ENCODE assay signal across 7 cellular contexts in genomic region chr17:64599187-64599676, GRCh38.
DNase-seq lines count a peak whose midpoint lies in the region; ATAC-seq lines count a peak whose summit lies in the region.

No MANE protein-coding gene starts in this region.

- H3K36me3 ChIP-seq in aorta (ENCODE audit: control insufficient read depth in 1 of 2, insufficient read depth in 2 of 2, low read length in 1 of 2) = no peaks in the 10 kb centered on the region

- H3K27ac Mint-ChIP-seq in activated CD8-positive, alpha-beta memory T cell treated with anti-CD3 and anti-CD28 coated beads, Interleukin-2, amount 10 ng/mL, durations not matched to agents 7 days and 5 days = peak overlapping the region; percentile 84
- peak overlapping the region; percentile 7 to 87 (median 82) for H3K27ac Mint-ChIP-seq in naive B cell

- H3K4me3 Mint-ChIP-seq in activated CD8-positive, alpha-beta memory T cell treated with anti-CD3 and anti-CD28 coated beads, Interleukin-2, amount 10 ng/mL, durations not matched to agents 7 days and 5 days = peak overlapping the region; percentile 62
- peak overlapping the region in 6 of 8 donors; percentile 3 to 74 (median 57) for H3K4me3 Mint-ChIP-seq in naive B cell

- H3K4me1 Mint-ChIP-seq in activated CD8-positive, alpha-beta memory T cell treated with anti-CD3 and anti-CD28 coated beads, Interleukin-2, amount 10 ng/mL, durations not matched to agents 7 days and 5 days = peaks cover 33% of the 10 kb centered on the region
- peaks cover 15 to 25% (median 22%) of the 10 kb centered on the region in 3 donors for H3K4me1 Mint-ChIP-seq in naive B cell

- H3K27ac ChIP-seq in aorta (ENCODE audit: low read depth in 1 of 2, low read length in 2 of 2) = no peak overlapping the region

- peak; percentile 38 for DNase-seq in HT-29 (ENCODE audit: low spot score)
- peak; percentile 89 for DNase-seq in activated CD8-positive, alpha-beta memory T cell treated with anti-CD3 and anti-CD28 coated beads, Interleukin-2, amount 10 ng/mL, durations not matched to agents 7 days and 5 days
- peak; percentile 26 for DNase-seq in naive B cell
- DNase-seq in aorta = no peak
- DNase-seq in NCI-H524 treated with DMSO at 0.1 percent for 48 hours (lab: John Stamatoyannopoulos, UW) = no peak

- 79 to 82% methylated on average over 10 of the region's 10 CpGs for WGBS in aorta, 2 donors

- no peaks in the 10 kb centered on the region for H3K27me3 Mint-ChIP-seq in activated CD8-positive, alpha-beta memory T cell treated with anti-CD3 and anti-CD28 coated beads, Interleukin-2, amount 10 ng/mL, durations not matched to agents 7 days and 5 days
- no peaks in the 10 kb centered on the region for H3K27me3 Mint-ChIP-seq in naive B cell

- CTCF ChIA-PET in activated CD8-positive, alpha-beta memory T cell treated with anti-CD3 and anti-CD28 coated beads, Interleukin-2, amount 10 ng/mL, durations not matched to agents 7 days and 5 days (lab: Charles Lee) = interaction anchor here (0.8 to 2.8 kb wide), 13 partner anchors 38 to 308 kb away, joined by 3 to 21 read pairs (median 3); partner anchors contain the start of gene POLG2

- H3K36me3 Mint-ChIP-seq in activated CD8-positive, alpha-beta memory T cell treated with anti-CD3 and anti-CD28 coated beads, Interleukin-2, amount 10 ng/mL, durations not matched to agents 7 days and 5 days = peaks cover 8% of the 10 kb centered on the region
- peaks cover 7 to 10% of the 10 kb centered on the region in 2 donors for H3K36me3 Mint-ChIP-seq in naive B cell

- no peaks in the 10 kb centered on the region for H3K4me1 ChIP-seq in aorta (ENCODE audit: control insufficient read depth in 1 of 2, insufficient read depth in 2 of 2, low read length in 2 of 2)

- peak; percentile 76 for ATAC-seq in GM21390 (IDR thresholded peaks at IDR 0.05; ENCODE audit: unreplicated experiment)
- peak; percentile 99 for ATAC-seq in activated CD8-positive, alpha-beta memory T cell treated with anti-CD3 and anti-CD28 coated beads, Interleukin-2, amount 10 ng/mL, durations not matched to agents 7 days and 5 days
- peak; percentile 100 for ATAC-seq in naive B cell (ENCODE audit: low read depth in 2 of 2)
- no peak for ATAC-seq in aorta (ENCODE audit: low FRiP score)
- no peak for ATAC-seq in HG03457 (IDR thresholded peaks at IDR 0.05; ENCODE audit: unreplicated experiment)

- no peaks in the 10 kb centered on the region for H3K9me3 ChIP-seq in aorta (ENCODE audit: control insufficient read depth, low read length)

- H3K9me3 Mint-ChIP-seq in activated CD8-positive, alpha-beta memory T cell treated with anti-CD3 and anti-CD28 coated beads, Interleukin-2, amount 10 ng/mL, durations not matched to agents 7 days and 5 days (ENCODE audit: low read depth) = no peaks in the 10 kb centered on the region
- H3K9me3 Mint-ChIP-seq in naive B cell = no peaks in the 10 kb centered on the region

- H3K4me3 ChIP-seq in aorta (ENCODE audit: low read length in 2 of 2) = no peak overlapping the region

- intact Hi-C loops in aorta (cut with DNase I) = no loop called here

- no peaks in the 10 kb centered on the region for H3K27me3 ChIP-seq in aorta (ENCODE audit: control insufficient read depth in 1 of 2, insufficient read depth in 2 of 2, low read length in 1 of 2)

Comparison
In these comparisons a context has a peak if more than half of its experiments do, and no peak if none do; other contexts are left out.
1. ATAC-seq: peak in GM21390 (single experiment), activated CD8-positive, alpha-beta memory T cell treated with anti-CD3 and anti-CD28 coated beads, Interleukin-2, amount 10 ng/mL, durations not matched to agents 7 days and 5 days (single experiment) and naive B cell (2 of 2); none in aorta (single experiment) and HG03457 (single experiment).
2. DNase-seq: peak in HT-29 (single experiment), activated CD8-positive, alpha-beta memory T cell treated with anti-CD3 and anti-CD28 coated beads, Interleukin-2, amount 10 ng/mL, durations not matched to agents 7 days and 5 days (single experiment) and naive B cell (single experiment); none in aorta (0 of 2) and NCI-H524 treated with DMSO at 0.1 percent for 48 hours (single experiment).